17 cellular contexts compared by ENCODE assay signal in the genomic region with DNA sequence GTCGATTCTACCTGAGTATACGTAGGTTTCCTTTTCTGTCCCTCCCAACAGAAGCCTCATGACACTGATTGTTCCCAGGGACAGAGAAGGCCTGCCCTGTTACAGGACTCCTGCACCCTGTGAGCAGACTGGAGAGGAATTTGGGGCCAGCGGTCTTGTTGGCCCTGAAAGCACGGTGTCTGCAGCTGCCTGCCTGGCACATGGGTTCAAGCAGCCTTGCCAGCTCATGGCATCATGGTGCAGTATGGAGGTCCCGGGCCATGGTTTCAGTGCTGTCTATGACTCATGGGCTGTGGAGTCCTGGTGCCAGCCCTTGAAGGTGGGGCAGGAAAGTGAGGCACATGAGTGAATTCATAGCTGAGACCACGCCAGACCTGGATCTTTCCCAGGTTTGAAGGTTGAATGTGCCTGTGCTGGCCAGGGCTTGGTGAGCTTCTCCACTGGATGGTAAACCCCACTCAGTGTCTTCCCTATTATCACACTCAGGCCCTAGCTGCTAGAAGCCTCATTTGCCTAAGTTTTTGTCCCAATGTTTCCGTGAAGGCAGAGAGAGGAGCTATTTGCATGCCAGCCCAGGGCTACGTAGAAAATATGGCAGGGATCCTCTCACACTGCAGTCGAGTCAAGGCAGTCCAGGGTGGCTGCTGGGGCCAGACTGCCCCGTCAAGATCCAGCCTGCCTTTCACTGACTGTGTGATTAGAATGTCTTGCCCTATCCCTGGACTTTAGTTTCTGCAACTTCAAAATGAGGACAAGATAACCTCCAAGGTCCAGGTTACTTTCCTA.
"Had no signal": no experiment of that assay in that cellular context is flagged by ENCODE, and none has a peak within 500 bp of the region (broad histone marks: within the 10 kb centered on the region; RNA-seq: fewer than 3 reads in every experiment).

No MANE protein-coding gene starts in this region.

- H3K27ac Mint-ChIP-seq: activated naive CD4-positive, alpha-beta T cell treated with anti-CD3 and anti-CD28 coated beads for 36 hours; activated naive CD8-positive, alpha-beta T cell treated with anti-CD3 and anti-CD28 coated beads, Interleukin-2, amount 50 U/mL, for 24 hours; activated T-helper 17 cell treated with anti-CD3 and anti-CD28 coated beads, Interleukin-2, amount 50 U/mL, for 72 hours; stimulated activated naive B cell treated with anti-CD40 and anti-IgM and Interleukin-4, amounts not matched to agents 10 μg/mL and 1 μg/mL and 100 μg/mL, for 72 hours; T-cell had no signal

- H3K4me3 ChIP-seq: breast epithelium, skin epidermis, tibial artery, uterus had no signal

- H3K4me1 Mint-ChIP-seq: activated naive CD8-positive, alpha-beta T cell treated with anti-CD3 and anti-CD28 coated beads, Interleukin-2, amount 50 U/mL, for 24 hours; activated T-helper 17 cell treated with anti-CD3 and anti-CD28 coated beads, Interleukin-2, amount 50 U/mL, for 72 hours; T-cell had no signal

- H3K27ac ChIP-seq: breast epithelium, skin epidermis, tibial artery, uterus had no signal

- H3K9me3 ChIP-seq: breast epithelium, tibial artery, uterus had no signal

- H3K4me1 ChIP-seq: breast epithelium, tibial artery, uterus had no signal

- H3K9me3 Mint-ChIP-seq: activated naive CD4-positive, alpha-beta T cell treated with anti-CD3 and anti-CD28 coated beads for 36 hours; activated naive CD8-positive, alpha-beta T cell treated with anti-CD3 and anti-CD28 coated beads, Interleukin-2, amount 50 U/mL, for 24 hours; activated T-helper 17 cell treated with anti-CD3 and anti-CD28 coated beads, Interleukin-2, amount 50 U/mL, for 72 hours had no signal

- H3K36me3 ChIP-seq: breast epithelium, tibial artery, uterus had no signal

- DNase-seq: activated naive CD4-positive, alpha-beta T cell treated with anti-CD3 and anti-CD28 coated beads for 36 hours; activated naive CD8-positive, alpha-beta T cell treated with anti-CD3 and anti-CD28 coated beads, Interleukin-2, amount 50 U/mL, for 24 hours; aorta; dermis blood vessel endothelial cell; left cardiac atrium; midbrain; stimulated activated CD4-positive, alpha-beta T cell treated with anti-CD3 and anti-CD28 coated beads, Interleukin-15, amount 100 ng/mL, for 24 hours; stimulated activated CD4-positive, alpha-beta T cell treated with anti-CD3 and anti-CD28 coated beads, Interleukin-4, amount 100 ng/mL, for 1 hour; stimulated activated naive B cell treated with anti-CD40 and anti-IgM and Interleukin-4, amounts not matched to agents 10 μg/mL and 1 μg/mL and 100 μg/mL, for 72 hours; T-cell; T-helper 9 cell; tibial artery; uterus had no signal

- H3K36me3 Mint-ChIP-seq: stimulated activated naive B cell treated with anti-CD40 and anti-IgM and Interleukin-4, amounts not matched to agents 10 μg/mL and 1 μg/mL and 100 μg/mL, for 72 hours; T-cell had no signal

- ATAC-seq: activated CD4-positive, CD25-positive, alpha-beta regulatory T cell treated with anti-CD3 and anti-CD28 coated beads, Interleukin-2, amount 50 U/mL, for 24 hours; activated naive CD8-positive, alpha-beta T cell treated with anti-CD3 and anti-CD28 coated beads, Interleukin-2, amount 50 U/mL, for 24 hours; activated T-helper 17 cell treated with anti-CD3 and anti-CD28 coated beads, Interleukin-2, amount 50 U/mL, for 72 hours; left cardiac atrium; stimulated activated naive B cell treated with anti-CD40 and anti-IgM and Interleukin-4, amounts not matched to agents 10 μg/mL and 1 μg/mL and 100 μg/mL, for 72 hours; T-cell had no signal

- H3K27me3 ChIP-seq: tibial artery, uterus had no signal

- H3K4me3 Mint-ChIP-seq: activated naive CD4-positive, alpha-beta T cell treated with anti-CD3 and anti-CD28 coated beads for 36 hours; activated naive CD8-positive, alpha-beta T cell treated with anti-CD3 and anti-CD28 coated beads, Interleukin-2, amount 50 U/mL, for 24 hours; activated T-helper 17 cell treated with anti-CD3 and anti-CD28 coated beads, Interleukin-2, amount 50 U/mL, for 72 hours; stimulated activated naive B cell treated with anti-CD40 and anti-IgM and Interleukin-4, amounts not matched to agents 10 μg/mL and 1 μg/mL and 100 μg/mL, for 72 hours; T-cell had no signal
